11 cellular contexts compared by ENCODE assay signal in genomic region chr7:157000741-157001653, GRCh38. TPM values are rescaled to one million over a fixed set of nuclear protein-coding genes. Genes with fewer than 3 reads are reported as not detected.
DNase-seq lines count a peak whose midpoint lies in the region; ATAC-seq and TF ChIP-seq lines count a peak whose summit lies in the region.
"Had no signal": no experiment of that assay in that cellular context is flagged by ENCODE, and none has a peak within 500 bp of the region (broad histone marks: within the 10 kb centered on the region; RNA-seq: fewer than 3 reads in every experiment).

No MANE protein-coding gene starts in this region.

- H3K27ac Mint-ChIP-seq in Calu3 (ENCODE audit: unreplicated experiment), result peak overlapping the region; percentile 9
- no peak overlapping the region for H3K27ac Mint-ChIP-seq in dendritic cell treated with granulocyte-macrophage colony-stimulating factor and Interleukin-4, amounts not matched to agents 40 ng/mL and 50 ng/mL, for 4 days

- peaks cover 37% of the 10 kb centered on the region for H3K36me3 Mint-ChIP-seq in Calu3 (ENCODE audit: insufficient read depth, unreplicated experiment)
- H3K36me3 Mint-ChIP-seq in dendritic cell treated with granulocyte-macrophage colony-stimulating factor and Interleukin-4, amounts not matched to agents 40 ng/mL and 50 ng/mL, for 4 days (ENCODE audit: low read depth), result no peaks in the 10 kb centered on the region

- no peak for DNase-seq in Calu3
- no peak for DNase-seq in omental fat pad (ENCODE audit: low spot score)
- DNase-seq in C1 segment of cervical spinal cord (lab: John Stamatoyannopoulos, UW), result no peak
- DNase-seq in DMS153 (lab: John Stamatoyannopoulos, UW), result no peak
- DNase-seq in SHP77 (lab: John Stamatoyannopoulos, UW), result no peak
- DNase-seq: activated CD4-positive, alpha-beta T cell treated with anti-CD3 and anti-CD28 coated beads for 1 hour; NCI-H2081 had no signal

- peaks cover 10% of the 10 kb centered on the region for H3K4me1 Mint-ChIP-seq in Calu3 (ENCODE audit: low read depth, unreplicated experiment)
- H3K4me1 Mint-ChIP-seq in dendritic cell treated with granulocyte-macrophage colony-stimulating factor and Interleukin-4, amounts not matched to agents 40 ng/mL and 50 ng/mL, for 4 days (ENCODE audit: low read depth), result peaks cover 16% of the 10 kb centered on the region

- intact Hi-C loops in Calu3 (cut with micrococcal nuclease; ENCODE audit: unreplicated experiment), result no loop called here
- intact Hi-C loops in dendritic cell treated with granulocyte-macrophage colony-stimulating factor and Interleukin-4, amounts not matched to agents 40 ng/mL and 50 ng/mL, for 4 days (cut with micrococcal nuclease), result no loop called here

- H3K27ac ChIP-seq in KMS-11, result no peak overlapping the region

- peak overlapping the region; percentile 12; the same call in 1 of the 2 replicates for H2AFZ ChIP-seq in KMS-11 (ENCODE audit: low read depth)

- H4K20me1 ChIP-seq in KMS-11 (ENCODE audit: insufficient read depth), result no peaks in the 10 kb centered on the region

- peaks cover 7% of the 10 kb centered on the region for H3K4me1 ChIP-seq in KMS-11 (ENCODE audit: low read depth, poor library complexity, severe bottlenecking)

- ATAC-seq in omental fat pad (ENCODE audit: low FRiP score) (peak; percentile 28), GM21786 (IDR thresholded peaks at IDR 0.05; ENCODE audit: unreplicated experiment) (no peak)

- H3K36me3 ChIP-seq in KMS-11 (ENCODE audit: insufficient read depth), result peaks cover 4% of the 10 kb centered on the region; the same call in 1 of the 2 replicates

- TF ChIP-seq CTCF in Calu3 (IDR thresholded peaks at IDR 0.05; ENCODE audit: unreplicated experiment), result no peak
- no peak for TF ChIP-seq CTCF in KMS-11 (conservative IDR thresholded peaks at IDR 0.05; ENCODE audit: low read depth, low read length)
- TF ChIP-seq CTCF in omental fat pad (IDR thresholded peaks at IDR 0.05), result no peak

- H3K9me3 Mint-ChIP-seq in Calu3 (ENCODE audit: low read depth, unreplicated experiment), result no peaks in the 10 kb centered on the region
- H3K9me3 Mint-ChIP-seq in dendritic cell treated with granulocyte-macrophage colony-stimulating factor and Interleukin-4, amounts not matched to agents 40 ng/mL and 50 ng/mL, for 4 days, result no peaks in the 10 kb centered on the region

- no peak overlapping the region for H3K9ac ChIP-seq in KMS-11

- no peak overlapping the region for H3K4me3 ChIP-seq in KMS-11 (IDR thresholded peaks at IDR 0.05; ENCODE audit: insufficient read depth, low read depth, low read length)

- CTCF ChIA-PET in Calu3 (lab: Charles Lee), result no interaction called here

- H3K27me3 Mint-ChIP-seq in Calu3 (ENCODE audit: unreplicated experiment), result no peaks in the 10 kb centered on the region
- peaks cover 90% of the 10 kb centered on the region for H3K27me3 Mint-ChIP-seq in dendritic cell treated with granulocyte-macrophage colony-stimulating factor and Interleukin-4, amounts not matched to agents 40 ng/mL and 50 ng/mL, for 4 days

- peak overlapping the region; percentile 43; the same call in 1 of the 2 replicates for H3K4me2 ChIP-seq in KMS-11

- H3K27me3 ChIP-seq in KMS-11 (ENCODE audit: insufficient read depth, low read depth), result no peaks in the 10 kb centered on the region

- BruUV-seq in Calu3 (replicated peaks; lab: Mats Ljungman, UMichigan), result no TSS peak

- H3K4me3 Mint-ChIP-seq in Calu3 (ENCODE audit: low read depth, unreplicated experiment), result peak overlapping the region; percentile 60
- H3K4me3 Mint-ChIP-seq in dendritic cell treated with granulocyte-macrophage colony-stimulating factor and Interleukin-4, amounts not matched to agents 40 ng/mL and 50 ng/mL, for 4 days, result peak overlapping the region; percentile 43

- H3K79me2 ChIP-seq in KMS-11 (ENCODE audit: insufficient read depth, low read depth), result peaks cover 5% of the 10 kb centered on the region

RNA-seq across cellular contexts. Expression of gene MNX1, which starts 9.5 kb away (rescaled TPM):
- total RNA-seq in Calu3 (2022), result 28.4 and 30.3 TPM in 2 replicates
- total RNA-seq in omental fat pad, result not detected
- total RNA-seq: fibroblast of lung had no signal

RNA-seq across cellular contexts. Expression of gene NOM1, which starts 51.5 kb away (rescaled TPM):
- total RNA-seq in Calu3 (2022) (32.9 and 35.1 TPM in 2 replicates), omental fat pad (10 to 100 TPM; 16.0 to 47.1 (median 19.7) TPM)

Comparison
In these comparisons a context has a peak if more than half of its experiments do, and no peak if none do; other contexts are left out.
1. RNA of gene MNX1, which starts 9.5 kb away (total RNA-seq): 28.4 to 30.3 TPM in Calu3; not detected in omental fat pad; every median in the first group is over 10 times any median in the second.